ENCODE assay signal across 12 cellular contexts in genomic region chr15:58551084-58551763, GRCh38.
DNase-seq lines count a peak whose midpoint lies in the region; ATAC-seq and TF ChIP-seq lines count a peak whose summit lies in the region.
"Had no signal": no experiment of that assay in that cellular context is flagged by ENCODE, and none has a peak within 500 bp of the region (broad histone marks: within the 10 kb centered on the region; RNA-seq: fewer than 3 reads in every experiment).

No MANE protein-coding gene starts in this region.

- H3K36me3 Mint-ChIP-seq in CD4-positive, alpha-beta memory T cell, result no peaks in the 10 kb centered on the region
- H3K36me3 Mint-ChIP-seq in brain, result no peaks in the 10 kb centered on the region
- no peaks in the 10 kb centered on the region for H3K36me3 Mint-ChIP-seq in neural progenitor cell

- no peak for ATAC-seq in GM18870 (IDR thresholded peaks at IDR 0.05; ENCODE audit: unreplicated experiment)
- no peak for ATAC-seq in GM21528 (IDR thresholded peaks at IDR 0.05; ENCODE audit: low FRiP score, unreplicated experiment)

- H3K9me3 Mint-ChIP-seq in CD4-positive, alpha-beta memory T cell, result no peaks in the 10 kb centered on the region
- peaks cover 0 to 4% (median 0%) of the 10 kb centered on the region in 5 experiments for H3K9me3 Mint-ChIP-seq in brain
- H3K9me3 Mint-ChIP-seq in neural progenitor cell, result peaks cover 2% of the 10 kb centered on the region

- H3K9me3 ChIP-seq in CD4-positive, alpha-beta memory T cell (ENCODE audit: control insufficient read depth in 1 of 2, low read length in 2 of 2), result no peaks in the 10 kb centered on the region
- no peaks in the 10 kb centered on the region for H3K9me3 ChIP-seq in neural progenitor cell (ENCODE audit: low read depth)
- H3K9me3 ChIP-seq: tibial artery had no signal

- H3K27ac ChIP-seq in CD4-positive, alpha-beta memory T cell (ENCODE audit: low read depth, low read length), result no peak overlapping the region
- H3K27ac ChIP-seq in neural progenitor cell, result no peak overlapping the region
- H3K27ac ChIP-seq: tibial artery had no signal

- H3F3A ChIP-seq in neural progenitor cell (ENCODE audit: low read depth), result no peaks in the 10 kb centered on the region

- POLR2A ChIA-PET in CD4-positive, alpha-beta memory T cell (lab: Charles Lee; ENCODE audit: partially characterized antibody), result interaction anchor here (1.3 kb wide), 1 partner anchor 33 kb away, joined by 3 read pairs; no protein-coding TSS in a partner anchor
- POLR2A ChIA-PET in HEK293T (lab: Yijun Ruan, JAX), result no interaction called here

- H3K4me1 ChIP-seq in CD4-positive, alpha-beta memory T cell (ENCODE audit: insufficient read depth, low read length), result peaks cover 2% of the 10 kb centered on the region
- peaks cover 10% of the 10 kb centered on the region for H3K4me1 ChIP-seq in neural progenitor cell

- intact Hi-C loops in CD4-positive, alpha-beta memory T cell (cut with micrococcal nuclease), result loop anchor here (10.0 kb wide), 1 partner anchor 64 kb away; no protein-coding TSS in a partner anchor

- no peak overlapping the region for H3K9ac ChIP-seq in neural progenitor cell

- DNase-seq in CD4-positive, alpha-beta memory T cell, result peak in 1 of 5 donors; percentile 17
- peak; percentile 92 for DNase-seq in Jurkat, Clone E6-1 (ENCODE audit: low read depth, low spot score)
- DNase-seq in neural progenitor cell (ENCODE audit: low spot score) (no peak), HEK293T (ENCODE audit: extremely low spot score) (no peak), HuH-7.5 (ENCODE audit: low spot score) (no peak)
- DNase-seq: DMS153, NCI-H1092 treated with DMSO at 0.1 percent for 48 hours, Right ventricle myocardium superior had no signal

- H3K4me3 ChIP-seq in CD4-positive, alpha-beta memory T cell (ENCODE audit: low read length in 2 of 2), result no peak overlapping the region
- H3K4me3 ChIP-seq in Jurkat, Clone E6-1 (ENCODE audit: low read length), result peak overlapping the region; percentile 43
- no peak overlapping the region for H3K4me3 ChIP-seq in neural progenitor cell

- no peak overlapping the region for H3K4me2 ChIP-seq in neural progenitor cell

- peak overlapping the region in 5 of 7 donors; percentile 53 to 90 (median 69) for H3K27ac Mint-ChIP-seq in CD4-positive, alpha-beta memory T cell
- peak overlapping the region in 4 of 5 experiments; percentile 28 to 77 (median 51) for H3K27ac Mint-ChIP-seq in brain
- H3K27ac Mint-ChIP-seq in neural progenitor cell, result peak overlapping the region; percentile 64

- H2AFZ ChIP-seq in neural progenitor cell (replicated peaks), result peak overlapping the region; percentile 2

- CTCF ChIA-PET in CD4-positive, alpha-beta memory T cell (lab: Charles Lee; ENCODE audit: partially characterized antibody), result no interaction called here
- CTCF ChIA-PET in HEK293T (lab: Yijun Ruan, JAX), result no interaction called here

- H3K27me3 ChIP-seq in CD4-positive, alpha-beta memory T cell (ENCODE audit: insufficient read depth, low read length), result no peaks in the 10 kb centered on the region
- H3K27me3 ChIP-seq in neural progenitor cell, result no peaks in the 10 kb centered on the region
- H3K27me3 ChIP-seq: tibial artery had no signal

- TF ChIP-seq CTCF in brain (conservative IDR thresholded peaks at IDR 0.05) (no peak), neural progenitor cell (IDR thresholded peaks at IDR 0.05) (no peak)

- no peaks in the 10 kb centered on the region for H4K20me1 ChIP-seq in neural progenitor cell (ENCODE audit: low read depth)

- H3K36me3 ChIP-seq in CD4-positive, alpha-beta memory T cell (ENCODE audit: insufficient read depth, low read length), result no peaks in the 10 kb centered on the region
- no peaks in the 10 kb centered on the region for H3K36me3 ChIP-seq in neural progenitor cell
- H3K36me3 ChIP-seq: tibial artery had no signal

- peaks cover 7 to 20% (median 14%) of the 10 kb centered on the region in 4 donors for H3K4me1 Mint-ChIP-seq in CD4-positive, alpha-beta memory T cell
- H3K4me1 Mint-ChIP-seq in brain (peaks cover 77% of the 10 kb centered on the region), neural progenitor cell (peaks cover 32% of the 10 kb centered on the region)

- no peaks in the 10 kb centered on the region for H3K79me2 ChIP-seq in neural progenitor cell (ENCODE audit: low read depth)

- peaks cover 0 to 1% of the 10 kb centered on the region in 2 donors for H3K27me3 Mint-ChIP-seq in CD4-positive, alpha-beta memory T cell
- peaks cover 9% of the 10 kb centered on the region for H3K27me3 Mint-ChIP-seq in brain
- peaks cover 12% of the 10 kb centered on the region for H3K27me3 Mint-ChIP-seq in neural progenitor cell (ENCODE audit: insufficient read depth, low read depth)

- peak overlapping the region in 6 of 8 donors; percentile 29 to 75 (median 40) for H3K4me3 Mint-ChIP-seq in CD4-positive, alpha-beta memory T cell
- H3K4me3 Mint-ChIP-seq in brain (no peak overlapping the region), neural progenitor cell (no peak overlapping the region)

TF ChIP-seq in HEK293T, 16 proteins besides CTCF, POLR2A, EP300 and RAD21:
- no peak for TF ChIP-seq ARNT (IDR thresholded peaks at IDR 0.05)
- no peak for TF ChIP-seq LEF1 (IDR thresholded peaks at IDR 0.05; ENCODE audit: borderline replicate concordance)
- no peak for TF ChIP-seq PKNOX1 (IDR thresholded peaks at IDR 0.05)
- TF ChIP-seq SUZ12 (IDR thresholded peaks at IDR 0.05), result no peak

Comparison
In these comparisons a context has a peak if more than half of its experiments do, and no peak if none do; other contexts are left out.
1. H3K4me3 Mint-ChIP-seq: peak in CD4-positive, alpha-beta memory T cell (6 of 8); none in brain (0 of 5) and neural progenitor cell (single experiment).
2. Peak in every context shown above with its lines, with median percentiles within 50 percentile points of each other: H3K27ac Mint-ChIP-seq.